Comparison of ENCODE assay signal across 2 cellular contexts in the genomic region with DNA sequence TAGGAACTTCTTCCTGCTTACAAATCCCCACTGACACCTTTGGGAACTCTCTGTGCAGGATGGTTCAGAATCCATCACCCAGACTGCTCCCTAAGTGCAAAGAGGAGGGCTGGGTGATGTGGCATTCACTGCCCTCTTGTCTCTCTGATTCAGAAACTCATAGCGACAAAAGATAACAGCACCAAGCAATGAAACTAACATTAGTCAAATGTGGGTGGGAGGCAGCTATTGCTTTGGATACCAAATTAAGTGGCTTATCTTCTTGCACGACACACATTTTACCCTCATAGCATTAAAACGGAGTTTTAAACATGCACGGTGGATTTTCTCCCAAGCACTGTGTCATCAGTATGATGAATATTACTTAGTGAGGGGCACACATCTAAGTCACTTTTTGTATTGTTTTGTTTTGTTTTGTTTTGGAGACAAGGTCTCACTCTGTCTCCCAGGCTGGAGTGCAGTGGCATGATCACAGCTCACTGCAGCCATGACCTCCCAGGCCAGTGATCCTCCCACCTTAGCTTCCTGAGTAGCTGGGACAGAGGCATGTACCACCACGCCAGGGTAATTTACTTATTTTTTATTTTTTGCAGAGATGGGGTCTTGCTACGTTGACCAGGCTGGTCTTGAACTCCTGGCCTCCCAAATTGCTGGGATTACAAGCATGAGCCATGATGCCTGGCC.
A peak's percentile ranks its signal among the peaks of the same experiment; 100 is the strongest.
TF ChIP-seq lines count a peak whose summit lies in the region.

No MANE protein-coding gene starts in this region.

TF ChIP-seq in GM12891, 5 proteins besides CTCF, POLR2A, EP300 and RAD21 (continued from another document):
- no peak for TF ChIP-seq PAX5 (IDR thresholded peaks at IDR 0.05; ENCODE audit: insufficient read depth, low read length, severe bottlenecking)
- TF ChIP-seq TAF1 (IDR thresholded peaks at IDR 0.05; ENCODE audit: low read depth, low read length) = no peak

TF ChIP-seq in GM12878, 131 proteins besides CTCF, POLR2A, EP300 and RAD21 (continued from another document):
- TF ChIP-seq, protein P1, sequence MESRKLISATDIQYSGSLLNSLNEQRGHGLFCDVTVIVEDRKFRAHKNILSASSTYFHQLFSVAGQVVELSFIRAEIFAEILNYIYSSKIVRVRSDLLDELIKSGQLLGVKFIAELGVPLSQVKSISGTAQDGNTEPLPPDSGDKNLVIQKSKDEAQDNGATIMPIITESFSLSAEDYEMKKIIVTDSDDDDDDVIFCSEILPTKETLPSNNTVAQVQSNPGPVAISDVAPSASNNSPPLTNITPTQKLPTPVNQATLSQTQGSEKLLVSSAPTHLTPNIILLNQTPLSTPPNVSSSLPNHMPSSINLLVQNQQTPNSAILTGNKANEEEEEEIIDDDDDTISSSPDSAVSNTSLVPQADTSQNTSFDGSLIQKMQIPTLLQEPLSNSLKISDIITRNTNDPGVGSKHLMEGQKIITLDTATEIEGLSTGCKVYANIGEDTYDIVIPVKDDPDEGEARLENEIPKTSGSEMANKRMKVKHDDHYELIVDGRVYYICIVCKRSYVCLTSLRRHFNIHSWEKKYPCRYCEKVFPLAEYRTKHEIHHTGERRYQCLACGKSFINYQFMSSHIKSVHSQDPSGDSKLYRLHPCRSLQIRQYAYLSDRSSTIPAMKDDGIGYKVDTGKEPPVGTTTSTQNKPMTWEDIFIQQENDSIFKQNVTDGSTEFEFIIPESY (IDR thresholded peaks at IDR 0.05) = no peak
- TF ChIP-seq TAF1 (IDR thresholded peaks at IDR 0.05; ENCODE audit: borderline replicate concordance, low read depth, low read length) = no peak
- TF ChIP-seq CBX5 (IDR thresholded peaks at IDR 0.05; ENCODE audit: low read depth) = no peak
- TF ChIP-seq, protein P2, sequence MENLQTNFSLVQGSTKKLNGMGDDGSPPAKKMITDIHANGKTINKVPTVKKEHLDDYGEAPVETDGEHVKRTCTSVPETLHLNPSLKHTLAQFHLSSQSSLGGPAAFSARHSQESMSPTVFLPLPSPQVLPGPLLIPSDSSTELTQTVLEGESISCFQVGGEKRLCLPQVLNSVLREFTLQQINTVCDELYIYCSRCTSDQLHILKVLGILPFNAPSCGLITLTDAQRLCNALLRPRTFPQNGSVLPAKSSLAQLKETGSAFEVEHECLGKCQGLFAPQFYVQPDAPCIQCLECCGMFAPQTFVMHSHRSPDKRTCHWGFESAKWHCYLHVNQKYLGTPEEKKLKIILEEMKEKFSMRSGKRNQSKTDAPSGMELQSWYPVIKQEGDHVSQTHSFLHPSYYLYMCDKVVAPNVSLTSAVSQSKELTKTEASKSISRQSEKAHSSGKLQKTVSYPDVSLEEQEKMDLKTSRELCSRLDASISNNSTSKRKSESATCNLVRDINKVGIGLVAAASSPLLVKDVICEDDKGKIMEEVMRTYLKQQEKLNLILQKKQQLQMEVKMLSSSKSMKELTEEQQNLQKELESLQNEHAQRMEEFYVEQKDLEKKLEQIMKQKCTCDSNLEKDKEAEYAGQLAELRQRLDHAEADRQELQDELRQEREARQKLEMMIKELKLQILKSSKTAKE (IDR thresholded peaks at IDR 0.05; ENCODE audit: low read depth, poor library complexity, severe bottlenecking) = no peak
- TF ChIP-seq ZSCAN29 (IDR thresholded peaks at IDR 0.05) = no peak
- 0 out of 2 replicates have a peak, but pooled peaks have one; percentile 27 for TF ChIP-seq PAX5 (IDR thresholded peaks at IDR 0.05; ENCODE audit: borderline replicate concordance, low read depth, low read length)
